12 cellular contexts compared by ENCODE assay signal in the genomic region with DNA sequence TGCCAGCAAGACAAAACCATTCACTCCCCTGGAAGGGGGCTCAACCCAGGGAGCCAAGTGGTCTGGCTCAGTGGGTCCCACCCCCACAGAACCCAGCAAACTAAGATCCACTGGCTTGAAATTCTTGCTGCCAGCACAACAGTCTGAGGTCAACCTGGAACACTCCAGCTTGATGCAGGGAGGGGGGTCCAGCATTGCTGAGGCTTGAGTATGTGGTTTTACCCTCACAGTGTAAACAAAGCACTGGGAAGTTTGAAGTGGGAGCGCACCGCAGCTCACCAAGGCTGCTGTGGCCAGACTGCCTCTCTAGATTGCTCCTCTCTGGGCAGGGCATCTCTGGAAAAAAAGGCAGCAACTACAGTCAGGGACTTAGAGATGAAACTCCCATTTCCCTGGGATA.
"Had no signal": no experiment of that assay in that cellular context is flagged by ENCODE, and none has a peak within 500 bp of the region (broad histone marks: within the 10 kb centered on the region; RNA-seq: fewer than 3 reads in every experiment).

No MANE protein-coding gene starts in this region.

- H3K9me3 ChIP-seq: colonic mucosa, gastrocnemius medialis, left ventricle myocardium inferior, pancreas had no signal

- ATAC-seq: activated CD4-positive, CD25-positive, alpha-beta regulatory T cell treated with anti-CD3 and anti-CD28 coated beads, Interleukin-2, amount 50 U/mL, for 24 hours; activated CD8-positive, alpha-beta memory T cell treated with anti-CD3 and anti-CD28 coated beads, Interleukin-2, amount 10 ng/mL, durations not matched to agents 7 days and 5 days; activated naive CD4-positive, alpha-beta T cell treated with anti-CD3 and anti-CD28 coated beads, Interleukin-2, amount 50 U/mL, for 72 hours; activated T-cell treated with anti-CD3 and anti-CD28 coated beads, Interleukin-2, amount 50 U/mL, for 4 hours; gastrocnemius medialis; heart right ventricle; pancreas had no signal

- H3K4me1 ChIP-seq: colonic mucosa, gastrocnemius medialis, heart right ventricle, left ventricle myocardium inferior, pancreas had no signal

- H3K27me3 ChIP-seq: colonic mucosa, gastrocnemius medialis, heart right ventricle, pancreas had no signal

- DNase-seq: activated CD4-positive, alpha-beta T cell treated with anti-CD3 and anti-CD28 coated beads, Interleukin-2, amount 50 U/mL, for 48 hours; activated CD8-positive, alpha-beta memory T cell treated with anti-CD3 and anti-CD28 coated beads, Interleukin-2, amount 10 ng/mL, durations not matched to agents 7 days and 5 days; activated effector memory CD4-positive, alpha-beta T cell treated with anti-CD3 and anti-CD28 coated beads, Interleukin-2, amount 50 U/mL, for 16 hours; activated T-cell treated with anti-CD3 and anti-CD28 coated beads, Interleukin-2, amount 50 U/mL, for 4 hours; colonic mucosa; gastrocnemius medialis; heart right ventricle; left ventricle myocardium inferior; pancreas; stimulated activated CD4-positive, alpha-beta T cell treated with anti-CD3 and anti-CD28 coated beads, Interleukin-4, amount 100 ng/mL, for 24 hours had no signal

- H3K27ac ChIP-seq: colonic mucosa, gastrocnemius medialis, heart right ventricle, left ventricle myocardium inferior, pancreas had no signal

- H3K36me3 ChIP-seq: colonic mucosa, pancreas had no signal

- H3K4me3 ChIP-seq: colonic mucosa, gastrocnemius medialis, heart right ventricle, left ventricle myocardium inferior, pancreas had no signal
